Comparison of ENCODE assay signal across 8 cellular contexts in the genomic region with DNA sequence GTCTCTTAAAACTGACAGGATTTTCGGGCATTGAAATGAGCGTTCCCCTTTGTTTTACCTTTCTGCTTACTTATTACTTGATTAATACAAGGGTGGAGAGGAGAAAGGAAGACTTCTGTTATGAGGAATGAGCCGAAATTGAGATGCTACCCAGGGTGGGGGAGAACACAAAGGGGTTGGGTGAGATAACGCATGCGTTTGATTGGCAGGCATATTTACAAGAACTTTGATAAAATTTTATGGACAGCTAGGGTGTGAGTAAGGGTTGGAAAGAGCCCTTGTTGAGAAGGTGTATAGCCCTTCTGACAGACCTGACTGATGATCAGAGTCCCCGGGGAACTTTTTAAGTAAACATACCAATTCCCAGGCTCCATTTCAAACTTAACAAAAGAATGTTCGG. TPM values are rescaled to one million over a fixed set of nuclear protein-coding genes. Genes with fewer than 3 reads are reported as not detected.
A peak's percentile ranks its signal among the peaks of the same experiment; 100 is the strongest.
DNase-seq lines count a peak whose midpoint lies in the region; FAIRE-seq and TF ChIP-seq lines count a peak whose summit lies in the region.

No MANE protein-coding gene starts in this region.

- no peak for TF ChIP-seq EP300 in esophagus muscularis mucosa (IDR thresholded peaks at IDR 0.05)

- H3K9ac ChIP-seq in rectal smooth muscle tissue (ENCODE audit: low read length) = peak overlapping the region; percentile 69

- TF ChIP-seq POLR2A in esophagus muscularis mucosa (IDR thresholded peaks at IDR 0.05; ENCODE audit: low read depth) = no peak

- WGBS in esophagus muscularis mucosa = 6% methylated on average over 7 of the region's 7 CpGs

- TF ChIP-seq CTCF in esophagus muscularis mucosa (IDR thresholded peaks at IDR 0.05) (no peak), D721Med (IDR thresholded peaks at IDR 0.05; ENCODE audit: insufficient read depth, missing control alignments) (no peak)

- peaks cover 3% of the 10 kb centered on the region for H3K4me1 ChIP-seq in SJSA1 (replicated peaks)
- peaks cover 27 to 57% (median 52%) of the 10 kb centered on the region in 4 donors for H3K4me1 ChIP-seq in esophagus muscularis mucosa
- H3K4me1 ChIP-seq in rectal smooth muscle tissue (ENCODE audit: control insufficient read depth, insufficient read depth, low read length) = peaks cover 2% of the 10 kb centered on the region

- intact Hi-C loops in esophagus muscularis mucosa (cut with DNase I) = loop anchor here (5.0 to 10.0 kb wide), 3 partner anchors 151 to 381 kb away; a partner anchor contains a TSS

- H3K27me3 ChIP-seq in SJSA1 (replicated peaks) = no peaks in the 10 kb centered on the region
- H3K27me3 ChIP-seq in esophagus muscularis mucosa = no peaks in the 10 kb centered on the region
- no peaks in the 10 kb centered on the region for H3K27me3 ChIP-seq in rectal smooth muscle tissue (ENCODE audit: control insufficient read depth, insufficient read depth, low read length)

- H3K9me3 ChIP-seq in SJSA1 (replicated peaks) = no peaks in the 10 kb centered on the region
- no peaks in the 10 kb centered on the region for H3K9me3 ChIP-seq in esophagus muscularis mucosa

- DNase-seq in stimulated activated CD4-positive, alpha-beta T cell treated with anti-CD3 and anti-CD28 coated beads, Interleukin-15, amount 100 ng/mL, for 24 hours = peak; percentile 22
- DNase-seq in stimulated activated CD4-positive, alpha-beta T cell treated with anti-CD3 and anti-CD28 coated beads, Interleukin-2, amount 100 ng/mL, for 48 hours = no peak
- DNase-seq in SJSA1 (ENCODE audit: low read depth in 1 of 2, low spot score in 2 of 2) (no peak), esophagus muscularis mucosa (ENCODE audit: extremely low spot score) (no peak), germinal center (ENCODE audit: low spot score) (no peak), D721Med (ENCODE audit: insufficient read length, low spot score) (no peak), NCI-H1048 (lab: John Stamatoyannopoulos, UW) (no peak)

- H3K36me3 ChIP-seq in SJSA1 (peaks cover 45% of the 10 kb centered on the region), esophagus muscularis mucosa (peaks cover 0 to 3% (median 0%) of the 10 kb centered on the region in 4 donors), rectal smooth muscle tissue (ENCODE audit: control insufficient read depth, insufficient read depth, low read length) (no peaks in the 10 kb centered on the region)

- H3K27ac ChIP-seq in SJSA1 (peak overlapping the region; percentile 86), esophagus muscularis mucosa (replicated peaks in 1 of 4) (peak overlapping the region; percentile 99 to 100 (median 100)), rectal smooth muscle tissue (ENCODE audit: low read depth, low read length) (peak overlapping the region; percentile 97)

- H3K4me3 ChIP-seq in SJSA1 = peak overlapping the region; percentile 89
- peak overlapping the region; percentile 75 to 93 (median 86) for H3K4me3 ChIP-seq in esophagus muscularis mucosa
- peak overlapping the region; percentile 96 for H3K4me3 ChIP-seq in rectal smooth muscle tissue (ENCODE audit: low read length)

- FAIRE-seq in D721Med (lab: Jason Lieb, UNC) = no peak

RNA-seq across cellular contexts. Expression of a gene that starts 1.8 kb away (rescaled TPM):
- 33.4 and 56.7 TPM in 2 replicates for total RNA-seq in SJSA1 (2014; rRNA removed; shearing (Covaris generic))
- total RNA-seq in esophagus muscularis mucosa = 10 to 100 TPM; 19.5 to 34.1 (median 24.1) TPM
